ENCODE assay signal across 25 cellular contexts in genomic region chr6:26041946-26042345, GRCh38. TPM values are rescaled to one million over a fixed set of nuclear protein-coding genes. Genes with fewer than 3 reads are reported as not detected.
"Had no signal": no experiment of that assay in that cellular context is flagged by ENCODE, and none has a peak within 500 bp of the region (broad histone marks: within the 10 kb centered on the region; RNA-seq: fewer than 3 reads in every experiment).

No MANE protein-coding gene starts in this region.

- H3K27ac Mint-ChIP-seq: dendritic cell treated with granulocyte-macrophage colony-stimulating factor and Interleukin-4, amounts not matched to agents 40 ng/mL and 50 ng/mL, for 4 days; stimulated activated effector memory CD8-positive, alpha-beta T cell treated with anti-CD3 and anti-CD28 coated beads, Interleukin-12 subunit alpha, Interleukin-12 subunit beta, amount 100 ng/mL, for 72 hours; T-helper 2 cell treated with Interferon-gamma antibody and Interleukin-4, amounts not matched to agents 5 μg/mL and 100 μg/mL, for 36 hours had no signal

- DNase-seq: activated CD4-positive, alpha-beta T cell treated with anti-CD3 and anti-CD28 coated beads for 1 hour; activated CD4-positive, alpha-beta T cell treated with anti-CD3 and anti-CD28 coated beads, Interleukin-2, amount 50 U/mL, for 1 hour; activated CD8-positive, alpha-beta memory T cell treated with anti-CD3 and anti-CD28 coated beads for 24 hours; activated effector memory CD4-positive, alpha-beta T cell treated with Interleukin-2 at 50 U/mL for 16 hours; activated T-cell treated with anti-CD3 and anti-CD28 coated beads, Interleukin-2, amount 50 U/mL, for 48 hours; aorta; effector CD8-positive, alpha-beta T cell; foreskin melanocyte; lower lobe of right lung; naive B cell; nucleus accumbens; small intestine; stimulated activated CD4-positive, alpha-beta T cell treated with anti-CD3 and anti-CD28 coated beads, Interleukin-2, amount 100 ng/mL, for 24 hours; WERI-Rb-1 had no signal

- ATAC-seq: left lobe of liver; lower lobe of right lung; sciatic nerve; stimulated activated effector memory CD8-positive, alpha-beta T cell treated with anti-CD3 and anti-CD28 coated beads, Interleukin-12 subunit alpha, Interleukin-12 subunit beta, amount 100 ng/mL, for 72 hours had no signal

- H3K4me3 Mint-ChIP-seq: dendritic cell treated with granulocyte-macrophage colony-stimulating factor and Interleukin-4, amounts not matched to agents 40 ng/mL and 50 ng/mL, for 4 days; stimulated activated effector memory CD8-positive, alpha-beta T cell treated with anti-CD3 and anti-CD28 coated beads, Interleukin-12 subunit alpha, Interleukin-12 subunit beta, amount 100 ng/mL, for 72 hours; T-helper 2 cell treated with Interferon-gamma antibody and Interleukin-4, amounts not matched to agents 5 μg/mL and 100 μg/mL, for 36 hours; type B pancreatic cell had no signal

- H3K27me3 ChIP-seq: vagina had no signal

- H3K27me3 Mint-ChIP-seq: activated naive CD4-positive, alpha-beta T cell treated with anti-CD3 and anti-CD28 coated beads, Interleukin-2, amount 50 U/mL, for 24 hours; brain; dendritic cell treated with granulocyte-macrophage colony-stimulating factor and Interleukin-4, amounts not matched to agents 40 ng/mL and 50 ng/mL, for 4 days; naive B cell; type B pancreatic cell had no signal

- H3K27ac ChIP-seq: vagina, WERI-Rb-1 had no signal

- H3K36me3 Mint-ChIP-seq: activated naive CD4-positive, alpha-beta T cell treated with anti-CD3 and anti-CD28 coated beads, Interleukin-2, amount 50 U/mL, for 24 hours; brain; naive B cell; type B pancreatic cell had no signal

- H3K9me3 Mint-ChIP-seq: activated naive CD4-positive, alpha-beta T cell treated with anti-CD3 and anti-CD28 coated beads, Interleukin-2, amount 50 U/mL, for 24 hours; dendritic cell treated with granulocyte-macrophage colony-stimulating factor and Interleukin-4, amounts not matched to agents 40 ng/mL and 50 ng/mL, for 4 days; stimulated activated effector memory CD8-positive, alpha-beta T cell treated with anti-CD3 and anti-CD28 coated beads, Interleukin-12 subunit alpha, Interleukin-12 subunit beta, amount 100 ng/mL, for 72 hours; T-helper 2 cell treated with Interferon-gamma antibody and Interleukin-4, amounts not matched to agents 5 μg/mL and 100 μg/mL, for 36 hours had no signal

- H3K4me1 Mint-ChIP-seq: brain had no signal

- H3K9me3 ChIP-seq: lower lobe of right lung, thoracic aorta, vagina had no signal

- H3K36me3 ChIP-seq: lower lobe of right lung, thoracic aorta, vagina, WERI-Rb-1 had no signal

- FAIRE-seq: small intestine had no signal

RNA-seq across cellular contexts. Expression of gene HFE, which starts 45.3 kb away (rescaled TPM):
- polyA plus RNA-seq: neural cell had no signal
